In genomic region chr18:12003894-12004293, GRCh38 we compare ENCODE assay signal across 25 cellular contexts. TPM values are rescaled to one million over a fixed set of nuclear protein-coding genes. Genes with fewer than 3 reads are reported as not detected.
DNase-seq lines count a peak whose midpoint lies in the region; ATAC-seq and TF ChIP-seq lines count a peak whose summit lies in the region.
"Had no signal": no experiment of that assay in that cellular context is flagged by ENCODE, and none has a peak within 500 bp of the region (broad histone marks: within the 10 kb centered on the region; RNA-seq: fewer than 3 reads in every experiment).

No MANE protein-coding gene starts in this region.

- no peak overlapping the region for H2BK15ac ChIP-seq in mesenchymal stem cell (ENCODE audit: low read depth, poor library complexity, severe bottlenecking)

- H3K4me2 ChIP-seq in OCI-LY7 (ENCODE audit: low read length): no peak overlapping the region
- H3K4me2 ChIP-seq in mesenchymal stem cell (ENCODE audit: low read length, poor library complexity, severe bottlenecking): no peak overlapping the region
- no peak overlapping the region for H3K4me2 ChIP-seq in osteoblast (ENCODE audit: insufficient read depth, low read length)
- H3K4me2 ChIP-seq: KMS-11 had no signal

- no peak overlapping the region for H3K27ac ChIP-seq in OCI-LY7 (ENCODE audit: low read depth, low read length, poor library complexity, severe bottlenecking)
- peak overlapping the region; percentile 44 for H3K27ac ChIP-seq in endodermal cell (ENCODE audit: low read depth, low read length)
- no peak overlapping the region for H3K27ac ChIP-seq in mesenchymal stem cell (ENCODE audit: low read length, poor library complexity, severe bottlenecking)
- no peak overlapping the region for H3K27ac ChIP-seq in sigmoid colon
- H3K27ac ChIP-seq in osteoblast (ENCODE audit: low read depth, low read length): no peak overlapping the region
- H3K27ac ChIP-seq: coronary artery, GM23248, KMS-11, SJSA1 had no signal

- H2AK5ac ChIP-seq in mesenchymal stem cell (ENCODE audit: low read length, severe bottlenecking): no peak overlapping the region

- 94% methylated on average over 1 of the region's 1 CpG; no CpG with 5 or more reads in 1 of the 2 experiments for WGBS in endodermal cell (ENCODE audit: insufficient coverage in 1 of 2, insufficient read length in 1 of 2), 2 experiments
- WGBS in mesenchymal stem cell: 20% methylated on average over 1 of the region's 1 CpG
- 86 to 89% methylated on average over 1 of the region's 1 CpG for WGBS in sigmoid colon, 2 donors

- peaks cover 54% of the 10 kb centered on the region for H3K36me3 Mint-ChIP-seq in endodermal cell (ENCODE audit: low read depth)
- H3K36me3 Mint-ChIP-seq: activated naive CD8-positive, alpha-beta T cell treated with anti-CD3 and anti-CD28 coated beads, Interleukin-2, amount 10 ng/mL, durations not matched to agents 7 days and 5 days had no signal

- H4K20me1 ChIP-seq in OCI-LY7 (ENCODE audit: insufficient read depth, low read length) (no peaks in the 10 kb centered on the region), osteoblast (ENCODE audit: insufficient read depth, low read length) (no peaks in the 10 kb centered on the region)

- intact Hi-C loops in OCI-LY7 (cut with micrococcal nuclease; ENCODE audit: unreplicated experiment): no loop called here
- intact Hi-C loops in sigmoid colon (cut with DNase I): no loop called here

- H3K23ac ChIP-seq in mesenchymal stem cell (ENCODE audit: low read length in 2 of 2): no peak overlapping the region

- no peaks in the 10 kb centered on the region for H3K4me1 Mint-ChIP-seq in endodermal cell
- H3K4me1 Mint-ChIP-seq: activated CD4-positive, alpha-beta T cell treated with anti-CD3 and anti-CD28 coated beads, Interleukin-2, amount 10 ng/mL, durations not matched to agents 24 days and 14 days; activated naive CD8-positive, alpha-beta T cell treated with anti-CD3 and anti-CD28 coated beads, Interleukin-2, amount 10 ng/mL, durations not matched to agents 7 days and 5 days; CD8-positive, alpha-beta memory T cell; naive thymus-derived CD8-positive, alpha-beta T cell; stimulated activated naive CD8-positive, alpha-beta T cell treated with anti-CD3 and anti-CD28 coated beads, Interleukin-15, amount 100 ng/mL, for 72 hours had no signal

- H3K18ac ChIP-seq in mesenchymal stem cell (ENCODE audit: low read depth in 1 of 2, low read length in 2 of 2): no peak overlapping the region

- H2AFZ ChIP-seq in OCI-LY7 (ENCODE audit: low read length): no peak overlapping the region
- no peak overlapping the region for H2AFZ ChIP-seq in mesenchymal stem cell (ENCODE audit: low read depth, low read length)
- no peak overlapping the region for H2AFZ ChIP-seq in osteoblast (ENCODE audit: low read length)
- H2AFZ ChIP-seq: GM23248 had no signal

- H3K27ac Mint-ChIP-seq in endodermal cell: peak overlapping the region; percentile 22
- H3K27ac Mint-ChIP-seq: activated CD4-positive, alpha-beta T cell treated with anti-CD3 and anti-CD28 coated beads, Interleukin-2, amount 10 ng/mL, durations not matched to agents 24 days and 14 days; activated naive CD8-positive, alpha-beta T cell treated with anti-CD3 and anti-CD28 coated beads, Interleukin-2, amount 10 ng/mL, durations not matched to agents 7 days and 5 days; naive thymus-derived CD8-positive, alpha-beta T cell; stimulated activated naive CD8-positive, alpha-beta T cell treated with anti-CD3 and anti-CD28 coated beads, Interleukin-15, amount 100 ng/mL, for 72 hours had no signal

- no peak overlapping the region for H4K8ac ChIP-seq in mesenchymal stem cell (ENCODE audit: low read length)

- no peaks in the 10 kb centered on the region for H3K79me2 ChIP-seq in OCI-LY7 (ENCODE audit: insufficient read depth, low read depth, low read length)
- H3K79me2 ChIP-seq in osteoblast (ENCODE audit: insufficient read depth, low read length): no peaks in the 10 kb centered on the region

- H3K36me3 ChIP-seq in OCI-LY7 (ENCODE audit: insufficient read depth, low read length) (peaks cover 16% of the 10 kb centered on the region), endodermal cell (ENCODE audit: control insufficient read depth, insufficient read depth, low read length) (peaks cover 35% of the 10 kb centered on the region), mesenchymal stem cell (ENCODE audit: control insufficient read depth in 1 of 2, insufficient read depth in 2 of 2, low read depth in 1 of 2, low read length in 2 of 2) (peaks cover 48 to 51% of the 10 kb centered on the region in 2 experiments), sigmoid colon (peaks cover 0 to 35% (median 8%) of the 10 kb centered on the region in 4 donors), osteoblast (ENCODE audit: insufficient read depth, low read length) (no peaks in the 10 kb centered on the region)
- H3K36me3 ChIP-seq: BE2C, SJSA1, thyroid gland had no signal

- no peak overlapping the region for H3K14ac ChIP-seq in mesenchymal stem cell (ENCODE audit: low read length in 2 of 2)

- H3K79me1 ChIP-seq in mesenchymal stem cell (replicated peaks; ENCODE audit: low read length, poor library complexity, severe bottlenecking): peaks cover 21% of the 10 kb centered on the region

- H3K9ac ChIP-seq in endodermal cell (ENCODE audit: extremely low read depth, low read length, poor library complexity, severe bottlenecking): no peak overlapping the region
- no peak overlapping the region for H3K9ac ChIP-seq in mesenchymal stem cell (ENCODE audit: low read length)
- H3K9ac ChIP-seq: GM23248, KMS-11 had no signal

- POLR2A ChIA-PET in OCI-LY7 (lab: Charles Lee): no interaction called here

- H3K9me3 ChIP-seq in OCI-LY7 (ENCODE audit: low read length) (no peaks in the 10 kb centered on the region), endodermal cell (ENCODE audit: control insufficient read depth, low read length) (no peaks in the 10 kb centered on the region), mesenchymal stem cell (ENCODE audit: control insufficient read depth, low read length) (no peaks in the 10 kb centered on the region), sigmoid colon (no peaks in the 10 kb centered on the region), osteoblast (ENCODE audit: low read depth, low read length) (no peaks in the 10 kb centered on the region)
- H3K9me3 ChIP-seq: BE2C, SJSA1, thyroid gland had no signal

- no peak for TF ChIP-seq EP300 in sigmoid colon (IDR thresholded peaks at IDR 0.05)

- H2BK120ac ChIP-seq in mesenchymal stem cell (ENCODE audit: low read depth, low read length): no peak overlapping the region

- H3K9me3 Mint-ChIP-seq in endodermal cell: no peaks in the 10 kb centered on the region
- H3K9me3 Mint-ChIP-seq: activated CD4-positive, alpha-beta T cell treated with anti-CD3 and anti-CD28 coated beads, Interleukin-2, amount 10 ng/mL, durations not matched to agents 24 days and 14 days; activated naive CD8-positive, alpha-beta T cell treated with anti-CD3 and anti-CD28 coated beads, Interleukin-2, amount 10 ng/mL, durations not matched to agents 7 days and 5 days; CD8-positive, alpha-beta memory T cell; naive thymus-derived CD8-positive, alpha-beta T cell; stimulated activated naive CD8-positive, alpha-beta T cell treated with anti-CD3 and anti-CD28 coated beads, Interleukin-15, amount 100 ng/mL, for 72 hours had no signal

- H3K4ac ChIP-seq in mesenchymal stem cell (ENCODE audit: low read depth in 1 of 2, low read length in 2 of 2): no peak overlapping the region

- DNase-seq in OCI-LY7 (ENCODE audit: low spot score) (no peak), endodermal cell (no peak), mesenchymal stem cell (peak; percentile 33), sigmoid colon (peak; percentile 50), NOMO-1 treated with dmso at 0.1 percent for 144 hours (lab: John Stamatoyannopoulos, UW; ENCODE audit: unreplicated experiment) (no peak), NCI-H146 treated with DMSO at 0.1 percent for 48 hours (lab: John Stamatoyannopoulos, UW; ENCODE audit: unreplicated experiment) (no peak), osteoblast (ENCODE audit: insufficient read length, low spot score, missing footprints) (no peak)
- DNase-seq: ACHN; activated CD4-positive, alpha-beta T cell treated with anti-CD3 and anti-CD28 coated beads, Interleukin-2, amount 10 ng/mL, durations not matched to agents 24 days and 14 days; activated gamma-delta T cell treated with Interleukin-2 at 50 U/mL for 16 hours; activated naive CD8-positive, alpha-beta T cell treated with anti-CD3 and anti-CD28 coated beads, Interleukin-2, amount 10 ng/mL, durations not matched to agents 7 days and 5 days; BE2C; CD8-positive, alpha-beta memory T cell; effector CD8-positive, alpha-beta T cell; GM23248; midbrain; naive thymus-derived CD8-positive, alpha-beta T cell; NCI-H2081; NCI-H345; stimulated activated naive CD8-positive, alpha-beta T cell treated with anti-CD3 and anti-CD28 coated beads, Interleukin-15, amount 100 ng/mL, for 72 hours; thyroid gland had no signal

- H3K4me3 Mint-ChIP-seq in endodermal cell: no peak overlapping the region
- H3K4me3 Mint-ChIP-seq: activated CD4-positive, alpha-beta T cell treated with anti-CD3 and anti-CD28 coated beads, Interleukin-2, amount 10 ng/mL, durations not matched to agents 24 days and 14 days; activated naive CD8-positive, alpha-beta T cell treated with anti-CD3 and anti-CD28 coated beads, Interleukin-2, amount 10 ng/mL, durations not matched to agents 7 days and 5 days; CD8-positive, alpha-beta memory T cell; naive thymus-derived CD8-positive, alpha-beta T cell; stimulated activated naive CD8-positive, alpha-beta T cell treated with anti-CD3 and anti-CD28 coated beads, Interleukin-15, amount 100 ng/mL, for 72 hours had no signal

- H3K27me3 ChIP-seq in endodermal cell (ENCODE audit: control insufficient read depth, insufficient read depth, low read length, poor library complexity, severe bottlenecking): no peaks in the 10 kb centered on the region
- no peaks in the 10 kb centered on the region for H3K27me3 ChIP-seq in mesenchymal stem cell (ENCODE audit: control insufficient read depth in 1 of 2, insufficient read depth in 1 of 2, low read length in 2 of 2)
- H3K27me3 ChIP-seq in sigmoid colon: no peaks in the 10 kb centered on the region
- no peaks in the 10 kb centered on the region for H3K27me3 ChIP-seq in osteoblast (ENCODE audit: insufficient read depth, low read length)
- H3K27me3 ChIP-seq: BE2C, SJSA1, thyroid gland had no signal

- ATAC-seq in HG02852 (IDR thresholded peaks at IDR 0.05; ENCODE audit: unreplicated experiment): no peak
- ATAC-seq: naive thymus-derived CD8-positive, alpha-beta T cell; stimulated activated naive CD8-positive, alpha-beta T cell treated with anti-CD3 and anti-CD28 coated beads, Interleukin-15, amount 100 ng/mL, for 72 hours had no signal

- no peak overlapping the region for H2BK12ac ChIP-seq in mesenchymal stem cell (ENCODE audit: low read length in 2 of 2)

- no peak for TF ChIP-seq CTCF in OCI-LY7 (conservative IDR thresholded peaks at IDR 0.05; ENCODE audit: low read length)
- no peak for TF ChIP-seq CTCF in endodermal cell (conservative IDR thresholded peaks at IDR 0.05)
- no peak for TF ChIP-seq CTCF in sigmoid colon (IDR thresholded peaks at IDR 0.05)
- no peak for TF ChIP-seq CTCF in osteoblast (IDR thresholded peaks at IDR 0.05; ENCODE audit: extremely low read depth, low read depth, low read length)

- no peak overlapping the region for H2BK5ac ChIP-seq in mesenchymal stem cell (ENCODE audit: low read depth, low read length, poor library complexity, severe bottlenecking)

- H3K9me2 ChIP-seq in OCI-LY7 (ENCODE audit: insufficient read depth, low read length): no peaks in the 10 kb centered on the region

- CTCF ChIA-PET in OCI-LY7 (lab: Charles Lee; ENCODE audit: unreplicated experiment): no interaction called here

- no peak overlapping the region for H3K4me3 ChIP-seq in OCI-LY7 (ENCODE audit: low read depth, low read length, poor library complexity, severe bottlenecking)
- no peak overlapping the region for H3K4me3 ChIP-seq in endodermal cell (ENCODE audit: low read length)
- H3K4me3 ChIP-seq in mesenchymal stem cell (ENCODE audit: insufficient read depth in 1 of 2, low read depth in 1 of 2, low read length in 2 of 2): no peak overlapping the region
- H3K4me3 ChIP-seq in sigmoid colon: no peak overlapping the region
- no peak overlapping the region for H3K4me3 ChIP-seq in osteoblast (ENCODE audit: insufficient read depth, low read length)
- H3K4me3 ChIP-seq: coronary artery, GM23248, SJSA1, thyroid gland had no signal

- no peak overlapping the region for H4K91ac ChIP-seq in mesenchymal stem cell (ENCODE audit: low read length)

- TSS peak; percentile 44 for BruUV-seq in OCI-LY7 (replicated peaks; lab: Mats Ljungman, UMichigan)

- TF ChIP-seq POLR2A in sigmoid colon (IDR thresholded peaks at IDR 0.05): no peak

- H3K27me3 Mint-ChIP-seq in endodermal cell (ENCODE audit: insufficient read depth): no peaks in the 10 kb centered on the region
- H3K27me3 Mint-ChIP-seq: activated CD4-positive, alpha-beta T cell treated with anti-CD3 and anti-CD28 coated beads, Interleukin-2, amount 10 ng/mL, durations not matched to agents 24 days and 14 days; activated naive CD8-positive, alpha-beta T cell treated with anti-CD3 and anti-CD28 coated beads, Interleukin-2, amount 10 ng/mL, durations not matched to agents 7 days and 5 days; CD8-positive, alpha-beta memory T cell; naive thymus-derived CD8-positive, alpha-beta T cell; stimulated activated naive CD8-positive, alpha-beta T cell treated with anti-CD3 and anti-CD28 coated beads, Interleukin-15, amount 100 ng/mL, for 72 hours had no signal

- H3K4me1 ChIP-seq in OCI-LY7 (ENCODE audit: insufficient read depth, low read length, poor library complexity, severe bottlenecking) (peaks cover 4% of the 10 kb centered on the region), endodermal cell (ENCODE audit: control insufficient read depth, insufficient read depth, low read length) (no peaks in the 10 kb centered on the region), mesenchymal stem cell (ENCODE audit: control insufficient read depth, insufficient read depth, low read depth, low read length) (peaks cover 13% of the 10 kb centered on the region), sigmoid colon (no peaks in the 10 kb centered on the region), osteoblast (ENCODE audit: insufficient read depth, low read length) (peaks cover 8% of the 10 kb centered on the region)
- H3K4me1 ChIP-seq: BE2C had no signal

RNA-seq across cellular contexts. Expression of gene IMPA2, which starts 22.6 kb away (rescaled TPM):
- total RNA-seq in OCI-LY7 (2014; rRNA removed; shearing (Covaris generic)): 35.0 and 59.0 TPM in 2 replicates
- total RNA-seq in OCI-LY7 (2022): 51.9 and 55.8 TPM in 2 replicates
- total RNA-seq in endodermal cell: 10 to 100 TPM; 68.0 to 88.9 TPM
- polyA plus RNA-seq in endodermal cell (2013, experiment 1 of 2): 62.2 TPM
- 51.6 TPM for polyA plus RNA-seq in endodermal cell (2013, experiment 2 of 2)
- polyA plus RNA-seq in mesenchymal stem cell (2013, experiment 1 of 2): 12.3 TPM
- 12.2 TPM for polyA plus RNA-seq in mesenchymal stem cell (2013, experiment 2 of 2)
- total RNA-seq in sigmoid colon: 10 to 100 TPM; 21.3 to 66.5 (median 29.1) TPM
- polyA plus RNA-seq in sigmoid colon: 100 to 1,000 TPM in 1 of 3 donors, 10 to 100 TPM in 2; 88.1 to 138 (median 99.6) TPM
- total RNA-seq in osteoblast: 11.2 and 14.4 TPM in 2 replicates

Comparison
In these comparisons a context has a peak if more than half of its experiments do, and no peak if none do; other contexts are left out.
1. DNase-seq: peak in mesenchymal stem cell (single experiment) and sigmoid colon (single experiment); none in OCI-LY7 (single experiment), endodermal cell (single experiment), NOMO-1 treated with dmso at 0.1 percent for 144 hours (single experiment), NCI-H146 treated with DMSO at 0.1 percent for 48 hours (single experiment) and osteoblast (single experiment).